In genomic region chr1:229032455-229032854, GRCh38 we compare ENCODE assay signal across 27 cellular contexts.
DNase-seq lines count a peak whose midpoint lies in the region; ATAC-seq, FAIRE-seq and TF ChIP-seq lines count a peak whose summit lies in the region.
"Had no signal": no experiment of that assay in that cellular context is flagged by ENCODE, and none has a peak within 500 bp of the region (broad histone marks: within the 10 kb centered on the region; RNA-seq: fewer than 3 reads in every experiment).

No MANE protein-coding gene starts in this region.

- no peak overlapping the region for H3K4me3 ChIP-seq in left ventricle myocardium inferior
- no peak overlapping the region for H3K4me3 ChIP-seq in cardiac fibroblast (replicated peaks in 1 of 2; ENCODE audit: low read depth in 2 of 2, low read length in 2 of 2)
- H3K4me3 ChIP-seq: PC-9, skin epidermis, tibial artery had no signal

- no peak for TF ChIP-seq POLR2A in GM12892 (IDR thresholded peaks at IDR 0.05; ENCODE audit: low read depth, low read length)

- no peak for DNase-seq in left ventricle myocardium superior
- DNase-seq in left ventricle myocardium inferior: no peak
- DNase-seq in cardiac fibroblast (ENCODE audit: low read depth in 2 of 2): peak; percentile 19 to 60
- DNase-seq in islet precursor cell: peak; percentile 34
- no peak for DNase-seq in stimulated activated CD4-positive, alpha-beta T cell treated with anti-CD3 and anti-CD28 coated beads, Interleukin-4, amount 100 ng/mL, for 4 hours
- no peak for DNase-seq in GM12892 (ENCODE audit: insufficient read length)
- no peak for DNase-seq in NCI-H2107 treated with DMSO at 0.1 percent for 48 hours (lab: John Stamatoyannopoulos, UW; ENCODE audit: unreplicated experiment)
- DNase-seq: activated CD4-positive, alpha-beta T cell treated with anti-CD3 and anti-CD28 coated beads for 48 hours; activated CD8-positive, alpha-beta memory T cell treated with anti-CD3 and anti-CD28 coated beads for 24 hours; activated effector memory CD4-positive, alpha-beta T cell treated with anti-CD3 and anti-CD28 coated beads, Interleukin-2, amount 50 U/mL, for 16 hours; DMS153; effector CD8-positive, alpha-beta T cell; erythroblast; foreskin keratinocyte; H9; KG1; left colon; naive B cell; NCI-H1417 treated with DMSO at 0.1 percent for 48 hours; NK-92 treated with Interleukin-12 subunit alpha and Interleukin-12 subunit beta, amount 100 ng/mL, for 24 hours; PC-9; T-helper 9 cell; tibial artery had no signal

- H3K4me1 ChIP-seq in left ventricle myocardium inferior: peaks cover 19% of the 10 kb centered on the region

- no peak for FAIRE-seq in GM12892 (lab: Jason Lieb, UNC)

- intact Hi-C loops in left ventricle myocardium superior (cut with micrococcal nuclease): no loop called here
- intact Hi-C loops in left ventricle myocardium inferior (cut with micrococcal nuclease): no loop called here

- H3K27me3 ChIP-seq in left ventricle myocardium inferior (ENCODE audit: low read depth): no peaks in the 10 kb centered on the region
- H3K27me3 ChIP-seq: tibial artery had no signal

- H3K36me3 ChIP-seq in left ventricle myocardium inferior: no peaks in the 10 kb centered on the region
- H3K36me3 ChIP-seq: tibial artery had no signal

- H3K9me3 ChIP-seq in left ventricle myocardium inferior (replicated peaks): no peaks in the 10 kb centered on the region
- H3K9me3 ChIP-seq: tibial artery had no signal

- ATAC-seq in left ventricle myocardium superior (peak; percentile 25), HG03469 (IDR thresholded peaks at IDR 0.05; ENCODE audit: unreplicated experiment) (no peak)
- ATAC-seq: foreskin keratinocyte, left colon, Right ventricle myocardium inferior had no signal

- no peak for TF ChIP-seq CTCF in left ventricle myocardium inferior (IDR thresholded peaks at IDR 0.05; ENCODE audit: borderline replicate concordance)
- no peak for TF ChIP-seq CTCF in cardiac fibroblast (IDR thresholded peaks at IDR 0.05; ENCODE audit: low read depth, low read length)

- no peak overlapping the region for H3K27ac ChIP-seq in left ventricle myocardium inferior (replicated peaks)
- H3K27ac ChIP-seq: foreskin keratinocyte, PC-9, tibial artery, VCaP had no signal

Comparison
In these comparisons a context has a peak if more than half of its experiments do, and no peak if none do; other contexts are left out.
1. DNase-seq: peak in cardiac fibroblast (2 of 2) and islet precursor cell (single experiment); none in left ventricle myocardium superior (single experiment), left ventricle myocardium inferior (single experiment), stimulated activated CD4-positive, alpha-beta T cell treated with anti-CD3 and anti-CD28 coated beads, Interleukin-4, amount 100 ng/mL, for 4 hours (0 of 2), GM12892 (single experiment) and NCI-H2107 treated with DMSO at 0.1 percent for 48 hours (single experiment).